In genomic region chr6:135295085-135295484, GRCh38 we compare ENCODE assay signal across 11 cellular contexts.
"Had no signal": no experiment of that assay in that cellular context is flagged by ENCODE, and none has a peak within 500 bp of the region (broad histone marks: within the 10 kb centered on the region; RNA-seq: fewer than 3 reads in every experiment).

No MANE protein-coding gene starts in this region.

- DNase-seq: H9, HCEC 1CT, HFFc6, IMR-90, Karpas-422, KBM-7 had no signal

- H3K4me3 ChIP-seq: GM23338 had no signal

- H3K27ac ChIP-seq: HL-60, KMS-11 had no signal

- FAIRE-seq: H1, H54 had no signal

- ATAC-seq: GM23338 had no signal

- H3K9ac ChIP-seq: KMS-11 had no signal
